In genomic region chr11:105827906-105828305, GRCh38 we compare ENCODE assay signal across 28 cellular contexts.
"Had no signal": no experiment of that assay in that cellular context is flagged by ENCODE, and none has a peak within 500 bp of the region (broad histone marks: within the 10 kb centered on the region; RNA-seq: fewer than 3 reads in every experiment).

No MANE protein-coding gene starts in this region.

- H3K4me3 ChIP-seq: ascending aorta, cardiac muscle cell had no signal

- H3K9me3 ChIP-seq: ascending aorta had no signal

- H3K36me3 ChIP-seq: ascending aorta, cardiac muscle cell had no signal

- H3K27ac ChIP-seq: ascending aorta, cardiac muscle cell, VCaP had no signal

- H3K27me3 ChIP-seq: ascending aorta, cardiac muscle cell had no signal

- DNase-seq: activated B cell treated with CpG ODN at 0.5 μM for 24 hours; activated CD4-positive, alpha-beta memory T cell treated with anti-CD3 and anti-CD28 coated beads for 36 hours; activated CD4-positive, alpha-beta T cell treated with anti-CD3 and anti-CD28 coated beads for 4 hours; activated CD4-positive, alpha-beta T cell treated with anti-CD3 and anti-CD28 coated beads, Interleukin-2, amount 10 ng/mL, durations not matched to agents 24 days and 14 days; activated CD4-positive, alpha-beta T cell treated with anti-CD3 and anti-CD28 coated beads, Interleukin-2, amount 50 U/mL, for 1 hour; activated CD4-positive, alpha-beta T cell treated with anti-CD3 and anti-CD28 coated beads, Interleukin-2, amount 50 U/mL, for 4 hours; activated CD4-positive, CD25-positive, alpha-beta regulatory T cell treated with anti-CD3 and anti-CD28 coated beads, Interleukin-2, amount 50 U/mL, for 72 hours; activated CD8-positive, alpha-beta memory T cell treated with anti-CD3 and anti-CD28 coated beads, Interleukin-2, amount 50 U/mL, for 4 hours; activated CD8-positive, alpha-beta T cell treated with anti-CD3 and anti-CD28 coated beads for 36 hours; activated effector memory CD4-positive, alpha-beta T cell treated with Interleukin-2 at 50 U/mL for 16 hours; activated gamma-delta T cell; activated naive CD4-positive, alpha-beta T cell treated with anti-CD3 and anti-CD28 coated beads, Interleukin-2, amount 10 ng/mL, durations not matched to agents 7 days and 5 days; activated naive CD4-positive, alpha-beta T cell treated with Interleukin-2 at 50 U/mL for 16 hours; activated naive CD8-positive, alpha-beta T cell treated with anti-CD3 and anti-CD28 coated beads, Interleukin-2, amount 10 ng/mL, durations not matched to agents 7 days and 5 days; activated naive CD8-positive, alpha-beta T cell treated with anti-CD3 and anti-CD28 coated beads, Interleukin-2, amount 50 U/mL, for 24 hours; activated T-cell treated with anti-CD3 and anti-CD28 coated beads for 4 hours; activated T-cell treated with anti-CD3 and anti-CD28 coated beads, Interleukin-2, amount 50 U/mL, for 1 hour; activated T-cell treated with anti-CD3 and anti-CD28 coated beads, Interleukin-2, amount 50 U/mL, for 48 hours; amygdala; anterior cingulate cortex; caudate nucleus; cerebellar nuclear complex; T-helper 1 cell; T-helper 2 cell; T-helper 9 cell had no signal

- H3K4me1 ChIP-seq: ascending aorta had no signal
